Comparison of ENCODE assay signal across 8 cellular contexts in the genomic region with DNA sequence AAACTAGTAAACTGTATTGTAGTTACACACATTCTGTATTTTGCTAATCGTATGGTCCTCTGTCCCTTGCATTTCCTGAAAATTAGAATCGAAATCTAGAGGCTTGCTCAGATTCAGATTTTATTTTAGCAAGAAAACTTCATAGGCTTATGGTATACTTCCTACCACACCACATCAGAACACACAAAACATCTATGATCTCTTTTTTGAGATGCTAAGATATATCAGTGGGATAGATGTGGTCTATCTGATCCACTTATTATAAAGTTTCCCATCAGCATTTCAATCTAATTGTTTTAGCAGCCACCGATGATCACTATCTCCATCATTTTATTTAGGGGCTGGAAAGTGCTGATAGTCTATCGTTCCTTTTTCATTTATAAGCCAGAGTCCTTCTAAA. TPM values are rescaled to one million over a fixed set of nuclear protein-coding genes. Genes with fewer than 3 reads are reported as not detected.
DNase-seq lines count a peak whose midpoint lies in the region; ATAC-seq, FAIRE-seq and TF ChIP-seq lines count a peak whose summit lies in the region.
"Not testable (repeated sequence)": the region's sequence is repeated elsewhere in the genome, so short reads cannot be mapped to it uniquely, and the experiment has no call there.

No MANE protein-coding gene starts in this region.

- TF ChIP-seq POLR2A in A549 (IDR thresholded peaks at IDR 0.05; ENCODE audit: low read length); endothelial cell of umbilical vein (IDR thresholded peaks at IDR 0.05; ENCODE audit: low read depth, low read length): not testable (repeated sequence)

- H3K9me3 Mint-ChIP-seq in WTC11; activated CD8-positive, alpha-beta memory T cell treated with anti-CD3 and anti-CD28 coated beads, Interleukin-2, amount 10 ng/mL, durations not matched to agents 7 days and 5 days (ENCODE audit: low read depth); activated T-helper 2 cell treated with anti-CD3 and anti-CD28 coated beads, Interferon-gamma antibody, Interleukin-2, Interleukin-4, amounts not matched to agents 10 μg/mL and 5 μg/mL and 100 μg/mL, durations not matched to agents 14 hours and 24 hours and 36 hours; activated naive CD8-positive, alpha-beta T cell treated with anti-CD3 and anti-CD28 coated beads, Interleukin-2, amount 50 U/mL, for 24 hours: not testable (repeated sequence)

- H4K20me1 ChIP-seq in DND-41 (ENCODE audit: insufficient read depth, low read length): peaks cover 37% of the 10 kb centered on the region
- not testable (repeated sequence) for H4K20me1 ChIP-seq in endothelial cell of umbilical vein (replicated peaks; ENCODE audit: control insufficient read depth, extremely low read depth, insufficient read depth, low read length)

- peaks cover 19% of the 10 kb centered on the region for H3K4me1 Mint-ChIP-seq in WTC11
- H3K4me1 Mint-ChIP-seq in activated CD8-positive, alpha-beta memory T cell treated with anti-CD3 and anti-CD28 coated beads, Interleukin-2, amount 10 ng/mL, durations not matched to agents 7 days and 5 days: peaks cover 39% of the 10 kb centered on the region
- H3K4me1 Mint-ChIP-seq in activated T-helper 2 cell treated with anti-CD3 and anti-CD28 coated beads, Interferon-gamma antibody, Interleukin-2, Interleukin-4, amounts not matched to agents 10 μg/mL and 5 μg/mL and 100 μg/mL, durations not matched to agents 14 hours and 24 hours and 36 hours (ENCODE audit: low read depth): peaks cover 47% of the 10 kb centered on the region
- peaks cover 52% of the 10 kb centered on the region for H3K4me1 Mint-ChIP-seq in activated naive CD8-positive, alpha-beta T cell treated with anti-CD3 and anti-CD28 coated beads, Interleukin-2, amount 50 U/mL, for 24 hours

- POLR2A ChIA-PET in A549 (lab: Yijun Ruan, JAX); WTC11 (lab: Charles Lee); endothelial cell of umbilical vein (lab: Charles Lee): not testable (repeated sequence)

- H3K4me3 ChIP-seq in A549; DND-41 (ENCODE audit: low read depth in 1 of 2, low read length in 2 of 2); endothelial cell of umbilical vein (replicated peaks in 1 of 3; ENCODE audit: insufficient read depth in 1 of 3, low read depth in 1 of 3, low read length in 3 of 3); neutrophil (ENCODE audit: low read depth in 1 of 2, low read length in 1 of 2): not testable (repeated sequence)

- not testable (repeated sequence) for DNase-seq in A549 (ENCODE audit: low read depth in 1 of 2, low spot score in 1 of 2); DND-41; WTC11 (ENCODE audit: low spot score); activated CD8-positive, alpha-beta memory T cell treated with anti-CD3 and anti-CD28 coated beads, Interleukin-2, amount 10 ng/mL, durations not matched to agents 7 days and 5 days; activated T-helper 2 cell treated with anti-CD3 and anti-CD28 coated beads, Interferon-gamma antibody, Interleukin-2, Interleukin-4, amounts not matched to agents 10 μg/mL and 5 μg/mL and 100 μg/mL, durations not matched to agents 14 hours and 24 hours and 36 hours (ENCODE audit: low spot score); activated naive CD8-positive, alpha-beta T cell treated with anti-CD3 and anti-CD28 coated beads, Interleukin-2, amount 50 U/mL, for 24 hours; endothelial cell of umbilical vein (ENCODE audit: low read depth, low spot score)

- peaks cover 15% of the 10 kb centered on the region; the same call in 2 of the 3 replicates for H3K4me1 ChIP-seq in A549
- peaks cover 25% of the 10 kb centered on the region for H3K4me1 ChIP-seq in DND-41 (ENCODE audit: insufficient read depth, low read length)
- not testable (repeated sequence) for H3K4me1 ChIP-seq in endothelial cell of umbilical vein (ENCODE audit: control insufficient read depth, extremely low read depth, insufficient read depth, low read length)
- H3K4me1 ChIP-seq in neutrophil (ENCODE audit: control insufficient read depth in 1 of 2, insufficient read depth in 1 of 2, low read depth in 1 of 2, low read length in 1 of 2): peaks cover 29 to 35% of the 10 kb centered on the region in 2 experiments

- H3K9ac ChIP-seq in DND-41 (ENCODE audit: low read depth, low read length); endothelial cell of umbilical vein (replicated peaks; ENCODE audit: extremely low read depth, insufficient read depth, low read length): not testable (repeated sequence)

- CTCF ChIA-PET in A549 (lab: Yijun Ruan, JAX) (interaction anchor here (1.7 to 7.6 kb wide), 3 partner anchors 12 to 122 kb away, joined by 4 to 130 read pairs (median 80); no protein-coding TSS in a partner anchor), WTC11 (lab: Charles Lee) (interaction anchor here (0.7 kb wide), 1 partner anchor 311 kb away, joined by 3 read pairs; no protein-coding TSS in a partner anchor), endothelial cell of umbilical vein (lab: Charles Lee) (interaction anchor here (2.1 to 2.7 kb wide), 2 partner anchors 8 to 16 kb away, joined by 8 to 14 read pairs; no protein-coding TSS in a partner anchor)
- CTCF ChIA-PET in activated CD8-positive, alpha-beta memory T cell treated with anti-CD3 and anti-CD28 coated beads, Interleukin-2, amount 10 ng/mL, durations not matched to agents 7 days and 5 days (lab: Charles Lee): interaction anchor here (1.1 to 3.4 kb wide), 9 partner anchors 10 to 294 kb away, joined by 4 to 20 read pairs (median 7); a partner anchor contains a TSS

- BruUV-seq in endothelial cell of umbilical vein (replicated peaks; lab: Mats Ljungman, UMichigan): not testable (repeated sequence)

- H3K4me2 ChIP-seq in A549; DND-41 (ENCODE audit: insufficient read depth, low read length); endothelial cell of umbilical vein (ENCODE audit: insufficient read depth, low read length): not testable (repeated sequence)

- H3K36me3 ChIP-seq in DND-41 (ENCODE audit: insufficient read depth, low read length); endothelial cell of umbilical vein (ENCODE audit: control insufficient read depth in 2 of 2, extremely low read depth in 1 of 2, insufficient read depth in 2 of 2, low read length in 2 of 2); neutrophil: not testable (repeated sequence)

- not testable (repeated sequence) for H3K9me1 ChIP-seq in endothelial cell of umbilical vein (replicated peaks; ENCODE audit: control insufficient read depth, extremely low read depth, insufficient read depth, low read length)

- FAIRE-seq in A549 (lab: Jason Lieb, UNC) (peak; percentile 72), endothelial cell of umbilical vein (lab: Jason Lieb, UNC) (peak; percentile 38)

- H2AFZ ChIP-seq in DND-41 (ENCODE audit: low read depth, low read length); endothelial cell of umbilical vein (ENCODE audit: low read depth, low read length): not testable (repeated sequence)

- TF ChIP-seq CTCF in A549 (IDR thresholded peaks at IDR 0.05); DND-41 (IDR thresholded peaks at IDR 0.05; ENCODE audit: borderline replicate concordance, extremely low read depth, low read length, poor library complexity, severe bottlenecking); WTC11 (IDR thresholded peaks at IDR 0.05); endothelial cell of umbilical vein (IDR thresholded peaks at IDR 0.05; ENCODE audit: extremely low read depth in 1 of 2, insufficient read depth in 1 of 2, low read depth in 1 of 2, low read length in 2 of 2); neutrophil (IDR thresholded peaks at IDR 0.05): not testable (repeated sequence)

- 0 out of 2 replicates have a peak overlapping the region, but pooled peaks have one; percentile 5 for H3K27ac Mint-ChIP-seq in WTC11
- H3K27ac Mint-ChIP-seq in activated CD8-positive, alpha-beta memory T cell treated with anti-CD3 and anti-CD28 coated beads, Interleukin-2, amount 10 ng/mL, durations not matched to agents 7 days and 5 days: peak overlapping the region; percentile 72
- peak overlapping the region; percentile 58 for H3K27ac Mint-ChIP-seq in activated T-helper 2 cell treated with anti-CD3 and anti-CD28 coated beads, Interferon-gamma antibody, Interleukin-2, Interleukin-4, amounts not matched to agents 10 μg/mL and 5 μg/mL and 100 μg/mL, durations not matched to agents 14 hours and 24 hours and 36 hours
- peak overlapping the region; percentile 76 for H3K27ac Mint-ChIP-seq in activated naive CD8-positive, alpha-beta T cell treated with anti-CD3 and anti-CD28 coated beads, Interleukin-2, amount 50 U/mL, for 24 hours

- dilution Hi-C loops in endothelial cell of umbilical vein (cut with MboI; ENCODE audit: extremely low pct_ligation_motif_present, low sequenced_read_pairs): not testable (repeated sequence)

- H3K79me2 ChIP-seq in DND-41 (ENCODE audit: insufficient read depth, low read length): peaks cover 77% of the 10 kb centered on the region
- H3K79me2 ChIP-seq in endothelial cell of umbilical vein (ENCODE audit: control insufficient read depth, insufficient read depth, low read length): peaks cover 51% of the 10 kb centered on the region

- not testable (repeated sequence) for TF ChIP-seq EP300 in A549 (IDR thresholded peaks at IDR 0.05)

- 73% methylated on average over 4 of the region's 4 CpGs for WGBS in A549 (ENCODE audit: missing lambda C conversion rate)

- not testable (repeated sequence) for H3K36me3 Mint-ChIP-seq in WTC11; activated CD8-positive, alpha-beta memory T cell treated with anti-CD3 and anti-CD28 coated beads, Interleukin-2, amount 10 ng/mL, durations not matched to agents 7 days and 5 days; activated naive CD8-positive, alpha-beta T cell treated with anti-CD3 and anti-CD28 coated beads, Interleukin-2, amount 50 U/mL, for 24 hours (ENCODE audit: low read depth)
- H3K36me3 Mint-ChIP-seq in activated T-helper 2 cell treated with anti-CD3 and anti-CD28 coated beads, Interferon-gamma antibody, Interleukin-2, Interleukin-4, amounts not matched to agents 10 μg/mL and 5 μg/mL and 100 μg/mL, durations not matched to agents 14 hours and 24 hours and 36 hours (ENCODE audit: low read depth): peaks cover 14% of the 10 kb centered on the region

- H3K4me3 Mint-ChIP-seq in WTC11; activated CD8-positive, alpha-beta memory T cell treated with anti-CD3 and anti-CD28 coated beads, Interleukin-2, amount 10 ng/mL, durations not matched to agents 7 days and 5 days: not testable (repeated sequence)
- H3K4me3 Mint-ChIP-seq in activated T-helper 2 cell treated with anti-CD3 and anti-CD28 coated beads, Interferon-gamma antibody, Interleukin-2, Interleukin-4, amounts not matched to agents 10 μg/mL and 5 μg/mL and 100 μg/mL, durations not matched to agents 14 hours and 24 hours and 36 hours (ENCODE audit: low read depth): peak overlapping the region; percentile 22
- H3K4me3 Mint-ChIP-seq in activated naive CD8-positive, alpha-beta T cell treated with anti-CD3 and anti-CD28 coated beads, Interleukin-2, amount 50 U/mL, for 24 hours: peak overlapping the region; percentile 42

- not testable (repeated sequence) for H3K27me3 ChIP-seq in DND-41 (ENCODE audit: insufficient read depth, low read length, poor library complexity); endothelial cell of umbilical vein (ENCODE audit: control insufficient read depth in 2 of 2, insufficient read depth in 2 of 2, low read length in 2 of 2); neutrophil

- not testable (repeated sequence) for H3K9me3 ChIP-seq in A549; DND-41 (ENCODE audit: insufficient read depth, low read length, severe bottlenecking); endothelial cell of umbilical vein (replicated peaks; ENCODE audit: control insufficient read depth, insufficient read depth, low read length); neutrophil

- intact Hi-C loops in activated T-helper 2 cell treated with anti-CD3 and anti-CD28 coated beads, Interferon-gamma antibody, Interleukin-2, Interleukin-4, amounts not matched to agents 10 μg/mL and 5 μg/mL and 100 μg/mL, durations not matched to agents 14 hours and 24 hours and 36 hours (cut with micrococcal nuclease): loop anchor here (10.0 kb wide), 1 partner anchor 246 kb away; no protein-coding TSS in a partner anchor
- intact Hi-C loops in endothelial cell of umbilical vein (cut with micrococcal nuclease): loop anchor here (10.0 kb wide), 1 partner anchor 236 kb away; no protein-coding TSS in a partner anchor

- ATAC-seq in A549; WTC11; activated CD8-positive, alpha-beta memory T cell treated with anti-CD3 and anti-CD28 coated beads, Interleukin-2, amount 10 ng/mL, durations not matched to agents 7 days and 5 days; activated naive CD8-positive, alpha-beta T cell treated with anti-CD3 and anti-CD28 coated beads, Interleukin-2, amount 50 U/mL, for 24 hours: not testable (repeated sequence)
- peak; percentile 29; the same call in 1 of the 3 replicates for ATAC-seq in DND-41 (ENCODE audit: insufficient read depth, low read depth)

- not testable (repeated sequence) for H3K27me3 Mint-ChIP-seq in WTC11 (ENCODE audit: low read depth); activated CD8-positive, alpha-beta memory T cell treated with anti-CD3 and anti-CD28 coated beads, Interleukin-2, amount 10 ng/mL, durations not matched to agents 7 days and 5 days; activated T-helper 2 cell treated with anti-CD3 and anti-CD28 coated beads, Interferon-gamma antibody, Interleukin-2, Interleukin-4, amounts not matched to agents 10 μg/mL and 5 μg/mL and 100 μg/mL, durations not matched to agents 14 hours and 24 hours and 36 hours (ENCODE audit: low read depth); activated naive CD8-positive, alpha-beta T cell treated with anti-CD3 and anti-CD28 coated beads, Interleukin-2, amount 50 U/mL, for 24 hours

- not testable (repeated sequence) for H3K27ac ChIP-seq in A549; endothelial cell of umbilical vein (ENCODE audit: insufficient read depth, low read depth, low read length)
- H3K27ac ChIP-seq in DND-41 (ENCODE audit: low read length): 0 out of 2 replicates have a peak overlapping the region, but pooled peaks have one; percentile 30
- H3K27ac ChIP-seq in neutrophil: peak overlapping the region; percentile 76

- TF ChIP-seq RAD21 in A549 (conservative IDR thresholded peaks at IDR 0.05 in 1 of 2, IDR thresholded peaks at IDR 0.05 in 1 of 2): not testable (repeated sequence)

RNA-seq across cellular contexts. Expression of a gene that starts 27.9 kb away (rescaled TPM):
- polyA plus RNA-seq in A549 (2011; rRNA removed): 26.4 and 26.6 TPM in 2 replicates
- polyA plus RNA-seq in A549 (2012; cell fraction: cytosol; rRNA removed): 3.8 and 5.1 TPM in 2 replicates
- polyA plus RNA-seq in A549 (2012; cell fraction: nucleus; rRNA removed): 4.7 and 6.3 TPM in 2 replicates
- polyA plus RNA-seq in A549 (2017; fragmentation: RNase III; extraction: RNeasy Plus Mini Kit Qiagen cat#74134 plus additional on column Dnase treatment): 9.9 to 10.5 TPM (median 10.3 TPM) in 3 replicates
- polyA minus RNA-seq in A549 (2011; rRNA and poly(A)+ RNA removed): 29.6 and 35.0 TPM in 2 replicates
- total RNA-seq in WTC11 (2021): 31.3 to 37.8 TPM (median 33.6 TPM) in 3 replicates
- total RNA-seq in activated CD8-positive, alpha-beta memory T cell treated with anti-CD3 and anti-CD28 coated beads, Interleukin-2, amount 10 ng/mL, durations not matched to agents 7 days and 5 days: 10 to 100 TPM; 56.1 to 62.0 TPM
- total RNA-seq in activated T-helper 2 cell treated with anti-CD3 and anti-CD28 coated beads, Interferon-gamma antibody, Interleukin-2, Interleukin-4, amounts not matched to agents 10 μg/mL and 5 μg/mL and 100 μg/mL, durations not matched to agents 14 hours and 24 hours and 36 hours: 76.7 and 80.7 TPM in 2 replicates
- total RNA-seq in endothelial cell of umbilical vein: 30.6 and 33.8 TPM in 2 replicates
- polyA plus RNA-seq in endothelial cell of umbilical vein: 5.2 and 6.1 TPM in 2 replicates
- polyA plus RNA-seq in endothelial cell of umbilical vein (2011; cell fraction: cytosol; rRNA removed): 7.0 and 7.3 TPM in 2 replicates
- polyA plus RNA-seq in endothelial cell of umbilical vein (2011; cell fraction: nucleus; rRNA removed): 15.2 and 16.0 TPM in 2 replicates
- polyA plus RNA-seq in endothelial cell of umbilical vein (2012): 14.5 and 16.9 TPM in 2 replicates
- polyA minus RNA-seq in endothelial cell of umbilical vein: 18.7 and 20.8 TPM in 2 replicates
- polyA minus RNA-seq in endothelial cell of umbilical vein (2011; cell fraction: cytosol; rRNA and poly(A)+ RNA removed): 14.2 TPM
- polyA minus RNA-seq in endothelial cell of umbilical vein (2011; cell fraction: nucleus; rRNA and poly(A)+ RNA removed): 19.4 and 27.7 TPM in 2 replicates

Comparison
In these comparisons a context has a peak if more than half of its experiments do, and no peak if none do; other contexts are left out.
1. H3K27ac Mint-ChIP-seq: peak in every context shown above with its lines; median percentile 76 in activated naive CD8-positive, alpha-beta T cell treated with anti-CD3 and anti-CD28 coated beads, Interleukin-2, amount 50 U/mL, for 24 hours; 72 in activated CD8-positive, alpha-beta memory T cell treated with anti-CD3 and anti-CD28 coated beads, Interleukin-2, amount 10 ng/mL, durations not matched to agents 7 days and 5 days; 58 in activated T-helper 2 cell treated with anti-CD3 and anti-CD28 coated beads, Interferon-gamma antibody, Interleukin-2, Interleukin-4, amounts not matched to agents 10 μg/mL and 5 μg/mL and 100 μg/mL, durations not matched to agents 14 hours and 24 hours and 36 hours; 5 in WTC11.